11 cellular contexts compared by ENCODE assay signal in the genomic region with DNA sequence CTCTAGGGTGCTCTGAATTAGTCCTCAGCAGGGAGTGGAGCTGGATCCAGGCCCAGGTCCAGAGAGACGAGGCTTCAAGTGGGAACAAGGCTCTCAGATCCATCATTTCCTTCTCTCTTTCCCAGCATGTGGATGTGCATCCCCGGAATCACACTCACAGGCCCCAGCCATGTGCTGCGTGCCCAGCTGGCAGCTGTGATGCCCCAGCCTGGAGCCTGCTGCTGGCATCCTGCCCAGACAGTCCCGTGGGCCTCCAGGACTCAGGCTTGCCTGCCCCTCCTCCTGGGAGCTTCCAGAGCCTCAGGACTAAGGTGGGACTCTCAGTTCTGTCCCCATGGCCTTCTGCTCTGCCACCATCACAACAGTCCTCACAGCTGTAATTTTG. TPM values are rescaled to one million over a fixed set of nuclear protein-coding genes. Genes with fewer than 3 reads are reported as not detected.
DNase-seq lines count a peak whose midpoint lies in the region; ATAC-seq and TF ChIP-seq lines count a peak whose summit lies in the region.
"Had no signal": no experiment of that assay in that cellular context is flagged by ENCODE, and none has a peak within 500 bp of the region (broad histone marks: within the 10 kb centered on the region; RNA-seq: fewer than 3 reads in every experiment).

No MANE protein-coding gene starts in this region.

- H3K27ac ChIP-seq in foreskin keratinocyte, result no peak overlapping the region
- H3K27ac ChIP-seq: SJSA1 had no signal

- no peak overlapping the region for H3K27ac Mint-ChIP-seq in endothelial cell (ENCODE audit: unreplicated experiment)

- H3K4me1 Mint-ChIP-seq in endothelial cell (ENCODE audit: unreplicated experiment), result no peaks in the 10 kb centered on the region

- intact Hi-C loops in sciatic nerve (cut with DNase I), result no loop called here

- H3K4me3 Mint-ChIP-seq in endothelial cell (ENCODE audit: unreplicated experiment), result no peak overlapping the region

- no peaks in the 10 kb centered on the region for H3K27me3 ChIP-seq in foreskin keratinocyte

- H3K27me3 Mint-ChIP-seq in endothelial cell (ENCODE audit: unreplicated experiment), result peaks cover 4% of the 10 kb centered on the region

- no peaks in the 10 kb centered on the region for H3K9me3 Mint-ChIP-seq in endothelial cell (ENCODE audit: unreplicated experiment)

- TF ChIP-seq CTCF in foreskin keratinocyte (conservative IDR thresholded peaks at IDR 0.05) (no peak), endothelial cell (IDR thresholded peaks at IDR 0.05; ENCODE audit: unreplicated experiment) (no peak)

- H3K36me3 Mint-ChIP-seq in endothelial cell (ENCODE audit: low read depth, unreplicated experiment), result no peaks in the 10 kb centered on the region

- peaks cover 32% of the 10 kb centered on the region for H3K4me1 ChIP-seq in foreskin keratinocyte
- H3K4me1 ChIP-seq: SJSA1 had no signal

- ATAC-seq in foreskin keratinocyte, result peak; percentile 18
- peak; percentile 31 for ATAC-seq in sciatic nerve
- ATAC-seq in HG03460 (IDR thresholded peaks at IDR 0.05; ENCODE audit: unreplicated experiment), result no peak
- ATAC-seq in GM18858 (IDR thresholded peaks at IDR 0.05; ENCODE audit: unreplicated experiment), result no peak

- DNase-seq in EL (peak; percentile 31), NCI-H524 (lab: John Stamatoyannopoulos, UW) (peak; percentile 92 to 95), foreskin keratinocyte (peak in 1 of 2 donors; percentile 45), sciatic nerve (ENCODE audit: low spot score) (no peak), cerebellum (ENCODE audit: low spot score) (no peak), endothelial cell (ENCODE audit: low spot score) (no peak)
- DNase-seq: activated T-cell treated with anti-CD3 and anti-CD28 coated beads, Interleukin-2, amount 50 U/mL, for 1 hour had no signal

RNA-seq across cellular contexts. Expression of a gene that starts 6.2 kb away (rescaled TPM):
- total RNA-seq in foreskin keratinocyte, result not detected in 2 replicates
- 0.04 TPM in 1 of 2 replicates, not detected in the other for polyA plus RNA-seq in foreskin keratinocyte
- not detected for total RNA-seq in sciatic nerve
- total RNA-seq in cerebellum, result not detected
- not detected for total RNA-seq in endothelial cell (ENCODE audit: unreplicated experiment)
- total RNA-seq: esophagus mucosa, SJSA1 had no signal

RNA-seq across cellular contexts. Expression of a gene that starts 14.5 kb away (rescaled TPM):
- total RNA-seq in foreskin keratinocyte (not detected in 2 replicates), sciatic nerve (not detected), cerebellum (not detected), endothelial cell (ENCODE audit: unreplicated experiment) (not detected)
- not detected in 2 replicates for polyA plus RNA-seq in foreskin keratinocyte
- total RNA-seq: esophagus mucosa, SJSA1 had no signal

RNA-seq across cellular contexts. Expression of a gene that starts 24.3 kb away (rescaled TPM):
- total RNA-seq in foreskin keratinocyte (not detected in 2 replicates), sciatic nerve (not detected), cerebellum (not detected), endothelial cell (ENCODE audit: unreplicated experiment) (not detected)
- polyA plus RNA-seq in foreskin keratinocyte, result not detected in 2 replicates
- total RNA-seq: esophagus mucosa, SJSA1 had no signal

RNA-seq across cellular contexts. Expression of a gene that starts 42.6 kb away (rescaled TPM):
- 4.7 and 7.5 TPM in 2 replicates for total RNA-seq in foreskin keratinocyte
- polyA plus RNA-seq in foreskin keratinocyte, result 4.9 and 7.4 TPM in 2 replicates
- total RNA-seq in sciatic nerve, result not detected
- total RNA-seq in cerebellum, result not detected
- not detected for total RNA-seq in endothelial cell (ENCODE audit: unreplicated experiment)
- total RNA-seq: SJSA1 had no signal

Comparison
In these comparisons a context has a peak if more than half of its experiments do, and no peak if none do; other contexts are left out.
1. DNase-seq: peak in EL (single experiment) and NCI-H524 (2 of 2); none in sciatic nerve (single experiment), cerebellum (single experiment) and endothelial cell (single experiment).
2. ATAC-seq: peak in foreskin keratinocyte (single experiment) and sciatic nerve (single experiment); none in HG03460 (single experiment) and GM18858 (single experiment).